Comparison of ENCODE assay signal across 9 cellular contexts in the genomic region with DNA sequence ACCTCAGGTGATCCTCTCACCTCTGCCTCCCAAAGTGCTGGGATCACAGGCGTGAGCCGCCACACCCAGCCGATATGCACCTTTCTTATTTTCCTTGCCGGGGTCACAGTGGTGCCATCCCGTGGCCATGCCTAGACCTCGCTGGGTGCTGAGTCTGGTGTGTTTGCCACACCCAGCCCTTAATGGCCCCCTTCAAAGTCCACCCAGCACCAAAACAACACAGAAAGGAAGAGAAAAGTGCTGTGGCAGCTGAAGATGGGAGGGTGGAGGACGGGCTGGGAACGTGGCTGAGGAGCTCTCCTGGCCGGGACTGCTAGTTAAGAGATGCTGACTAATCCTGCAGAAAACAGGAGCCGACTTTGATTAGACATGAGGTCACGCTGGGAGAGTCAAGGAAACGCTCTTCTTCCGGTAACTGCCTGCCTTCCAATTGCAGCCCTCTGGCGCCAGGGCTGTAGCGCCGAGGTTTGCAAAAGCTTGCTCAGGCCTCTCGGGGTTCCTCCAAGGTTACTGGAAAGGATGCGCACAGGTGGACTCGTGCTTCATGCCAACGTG. TPM values are rescaled to one million over a fixed set of nuclear protein-coding genes. Genes with fewer than 3 reads are reported as not detected.
DNase-seq lines count a peak whose midpoint lies in the region; ATAC-seq, FAIRE-seq and TF ChIP-seq lines count a peak whose summit lies in the region.
"Had no signal": no experiment of that assay in that cellular context is flagged by ENCODE, and none has a peak within 500 bp of the region (broad histone marks: within the 10 kb centered on the region; RNA-seq: fewer than 3 reads in every experiment).

No MANE protein-coding gene starts in this region.

- H3K27me3 ChIP-seq in K562 (ENCODE audit: control insufficient read depth in 2 of 2, insufficient read depth in 2 of 2, low read length in 2 of 2) (no peaks in the 10 kb centered on the region), upper lobe of left lung (no peaks in the 10 kb centered on the region)

- BruUV-seq in K562 (replicated peaks; lab: Mats Ljungman, UMichigan): no TSS peak

- 8% methylated on average over 11 of the region's 20 CpGs for WGBS in K562 (ENCODE audit: insufficient coverage, low coverage, missing lambda C conversion rate)
- 60 to 67% methylated on average over 17 to 20 of the region's 20 CpGs for WGBS in upper lobe of left lung, 2 donors

- CTCF ChIA-PET in K562 (lab: Yijun Ruan, JAX; ENCODE audit: low intra/inter-chr PET ratio): interaction anchor here (0.6 kb wide), 1 partner anchor 251 kb away, joined by 5 read pairs; no protein-coding TSS in a partner anchor

- ATAC-seq in K562 (peak; percentile 97), left colon (peak; percentile 91), upper lobe of left lung (ENCODE audit: low FRiP score in 2 of 2) (peak in 1 of 2 donors; percentile 88), GM18868 (IDR thresholded peaks at IDR 0.05; ENCODE audit: unreplicated experiment) (no peak)
- ATAC-seq: naive thymus-derived CD8-positive, alpha-beta T cell had no signal

- peak; percentile 95 for FAIRE-seq in K562 (lab: Jason Lieb, UNC)

- peak overlapping the region; percentile 75 for H2AFZ ChIP-seq in K562 (ENCODE audit: low read depth, low read length)

- peak overlapping the region; percentile 67 for H3K27ac ChIP-seq in K562 (ENCODE audit: extremely low read depth, low read depth, low read length)
- peak overlapping the region; percentile 60 to 78 (median 72) for H3K27ac ChIP-seq in upper lobe of left lung
- H3K27ac ChIP-seq: HL-60 had no signal

- peak overlapping the region; percentile 12 to 80; a peak in 2 of 4 replicates for H3K9ac ChIP-seq in K562 (ENCODE audit: insufficient read depth in 1 of 2, low read depth in 2 of 2, low read length in 2 of 2)

- H3K79me2 ChIP-seq in K562 (ENCODE audit: control insufficient read depth, insufficient read depth, low read length): no peaks in the 10 kb centered on the region

- peak; percentile 68; the same call in 1 of the 2 replicates for TF ChIP-seq EP300 in K562 (IDR thresholded peaks at IDR 0.05; ENCODE audit: low read length)
- TF ChIP-seq EP300 in upper lobe of left lung (IDR thresholded peaks at IDR 0.05): no peak

- no peaks in the 10 kb centered on the region for H4K20me1 ChIP-seq in K562 (replicated peaks; ENCODE audit: control insufficient read depth, insufficient read depth, low read length)

- H3K9me1 ChIP-seq in K562 (ENCODE audit: control insufficient read depth, insufficient read depth, low read length): no peaks in the 10 kb centered on the region

- peak overlapping the region; percentile 68 for H3K4me2 ChIP-seq in K562 (ENCODE audit: insufficient read depth, low read length)

- H3K4me1 ChIP-seq in K562 (replicated peaks in 1 of 2; ENCODE audit: control insufficient read depth in 2 of 2, insufficient read depth in 2 of 2, low read length in 2 of 2) (peaks cover 8 to 32% of the 10 kb centered on the region in 2 experiments; a peak in 4 of 5 replicates), upper lobe of left lung (peaks cover 10 to 23% (median 19%) of the 10 kb centered on the region in 4 donors)

- in situ Hi-C loops in K562 (cut with MboI): loop anchor here (5.0 kb wide), 1 partner anchor 40 kb away; no protein-coding TSS in a partner anchor

- H3K36me3 ChIP-seq in K562 (ENCODE audit: control insufficient read depth, insufficient read depth, low read length): no peaks in the 10 kb centered on the region
- H3K36me3 ChIP-seq in upper lobe of left lung: peaks cover 2 to 47% (median 20%) of the 10 kb centered on the region in 4 donors

- POLR2A ChIA-PET in K562 (lab: Yijun Ruan, JAX): interaction anchor here (1.0 to 4.8 kb wide), 6 partner anchors 8 to 32 kb away, joined by 3 to 25 read pairs (median 4); a partner anchor contains a TSS

- TF ChIP-seq CTCF in K562 (IDR thresholded peaks at IDR 0.05 in 2 of 3, conservative IDR thresholded peaks at IDR 0.05 in 1 of 3; ENCODE audit: insufficient read depth in 2 of 3, low read depth in 1 of 3, low read length in 3 of 3) (peak in 1 of 3 experiments; percentile 3; a peak in 3 of 6 replicates), upper lobe of left lung (IDR thresholded peaks at IDR 0.05) (no peak)

- intact Hi-C loops in K562 (cut with micrococcal nuclease): no loop called here
- intact Hi-C loops in left colon (cut with DNase I, micrococcal nuclease): no loop called here

- DNase-seq in LoVo (ENCODE audit: low spot score) (peak; percentile 81), K562 (ENCODE audit: extremely low read depth in 1 of 4, low spot score in 3 of 4) (peak; percentile 56 to 85 (median 68)), left colon (peak; percentile 80 to 86), upper lobe of left lung (no peak)
- DNase-seq in effector CD4-positive, alpha-beta T cell: no peak
- DNase-seq in stimulated activated CD4-positive, alpha-beta T cell treated with anti-CD3 and anti-CD28 coated beads, Interleukin-4, amount 100 ng/mL, for 24 hours: no peak
- DNase-seq: naive thymus-derived CD8-positive, alpha-beta T cell had no signal

- 0 out of 4 replicates have a peak, but pooled peaks of 1 of the 2 experiments have one; percentile 9 for TF ChIP-seq RAD21 in K562 (CRISPR knock-in tag; conservative IDR thresholded peaks at IDR 0.05 in 1 of 2, IDR thresholded peaks at IDR 0.05 in 1 of 2)

- TF ChIP-seq POLR2A in K562 (conservative IDR thresholded peaks at IDR 0.05) (no peak), upper lobe of left lung (IDR thresholded peaks at IDR 0.05) (no peak)

- H3K9me3 ChIP-seq in K562 (replicated peaks; ENCODE audit: control insufficient read depth, insufficient read depth, low read depth, low read length): no peaks in the 10 kb centered on the region
- H3K9me3 ChIP-seq in upper lobe of left lung: no peaks in the 10 kb centered on the region

- H3K4me3 ChIP-seq in K562 (no peak overlapping the region), upper lobe of left lung (no peak overlapping the region)

RNA-seq across cellular contexts. Expression of a gene that starts 10.9 kb away (rescaled TPM):
- total RNA-seq in K562 (2011; cell fraction: chromatin; rRNA removed; ENCODE audit: low replicate concordance): 20.6 and 51.1 TPM in 2 replicates
- total RNA-seq in K562 (2011; cell fraction: nucleolus; rRNA removed): 34.0 and 41.2 TPM in 2 replicates
- 21.8 and 28.6 TPM in 2 replicates for total RNA-seq in K562 (2011; cell fraction: nucleoplasm; rRNA removed)
- total RNA-seq in K562 (2014; rRNA removed) (6.2 and 6.6 TPM in 2 replicates), K562 (2014; rRNA removed; fragmentation: Illumina TruSeq; extraction: Trizol) (2.9 and 3.4 TPM in 2 replicates), K562 (2015; rRNA removed; fragmentation: Illumina TruSeq; extraction: Trizol) (2.5 TPM in 2 replicates), K562 (2021) (9.4 and 10.2 TPM in 2 replicates), left colon (10 to 100 TPM; 19.4 to 22.8 TPM), upper lobe of left lung (10 to 100 TPM; 16.9 to 79.0 (median 49.2) TPM)
- polyA plus RNA-seq in K562 (2011; rRNA removed) (4.2 and 9.0 TPM in 2 replicates), K562 (2014; fragmentation: Illumina TruSeq; extraction: Trizol) (3.6 and 6.5 TPM in 2 replicates), K562 (2014; fragmentation: Nextera tagmentation; extraction: Ambion mirVana) (under 1 TPM; 0.03 to 0.04 TPM), K562 (2014; rRNA removed) (5.8 and 6.4 TPM in 2 replicates)
- polyA plus RNA-seq in K562 (2011; cell fraction: cytosol; rRNA removed): 5.7 and 11.9 TPM in 2 replicates
- polyA plus RNA-seq in K562 (2011; cell fraction: nucleus; rRNA removed): 5.7 and 7.6 TPM in 2 replicates
- 5.3 and 6.5 TPM in 2 replicates for polyA plus RNA-seq in K562 (2012)
- 5.2 and 7.1 TPM in 2 replicates for polyA minus RNA-seq in K562 (2011; rRNA and poly(A)+ RNA removed)
- polyA minus RNA-seq in K562 (2011; cell fraction: cytosol; rRNA and poly(A)+ RNA removed): 5.4 and 11.7 TPM in 2 replicates
- polyA minus RNA-seq in K562 (2011; cell fraction: nucleus; rRNA and poly(A)+ RNA removed): 7.9 TPM in 2 replicates

RNA-seq across cellular contexts. Expression of a gene that starts 27.8 kb away (rescaled TPM):
- total RNA-seq in K562 (2011; cell fraction: chromatin; rRNA removed; ENCODE audit: low replicate concordance): 3.7 and 12.1 TPM in 2 replicates
- 6.1 and 10.0 TPM in 2 replicates for total RNA-seq in K562 (2011; cell fraction: nucleolus; rRNA removed)
- 5.3 and 5.6 TPM in 2 replicates for total RNA-seq in K562 (2011; cell fraction: nucleoplasm; rRNA removed)
- total RNA-seq in K562 (2014; rRNA removed) (0.57 and 0.95 TPM in 2 replicates), K562 (2014; rRNA removed; fragmentation: Illumina TruSeq; extraction: Trizol) (0.19 and 0.36 TPM in 2 replicates), K562 (2015; rRNA removed; fragmentation: Illumina TruSeq; extraction: Trizol) (0.75 and 0.94 TPM in 2 replicates), K562 (2021) (1.0 and 1.5 TPM in 2 replicates), left colon (10 to 100 TPM; 10.1 to 10.2 TPM), upper lobe of left lung (10 to 100 TPM; 22.0 to 93.2 (median 55.5) TPM)
- polyA plus RNA-seq in K562 (2011; rRNA removed) (0.63 and 1.0 TPM in 2 replicates), K562 (2014; fragmentation: Illumina TruSeq; extraction: Trizol) (0.16 and 0.44 TPM in 2 replicates), K562 (2014; fragmentation: Nextera tagmentation; extraction: Ambion mirVana) (under 1 TPM; 0.04 to 0.08 TPM), K562 (2014; rRNA removed) (0.80 and 2.1 TPM in 2 replicates)
- 0.62 and 1.4 TPM in 2 replicates for polyA plus RNA-seq in K562 (2011; cell fraction: cytosol; rRNA removed)
- 5.9 and 9.9 TPM in 2 replicates for polyA plus RNA-seq in K562 (2011; cell fraction: nucleus; rRNA removed)
- 1.3 and 6.9 TPM in 2 replicates for polyA plus RNA-seq in K562 (2012)
- 0.09 and 0.25 TPM in 2 replicates for polyA minus RNA-seq in K562 (2011; rRNA and poly(A)+ RNA removed)
- polyA minus RNA-seq in K562 (2011; cell fraction: cytosol; rRNA and poly(A)+ RNA removed): 0.67 and 1.0 TPM in 2 replicates
- 1.6 and 1.9 TPM in 2 replicates for polyA minus RNA-seq in K562 (2011; cell fraction: nucleus; rRNA and poly(A)+ RNA removed)

RNA-seq across cellular contexts. Expression of a gene that starts 32.0 kb away (rescaled TPM):
- total RNA-seq in K562 (2011; cell fraction: chromatin; rRNA removed; ENCODE audit: low replicate concordance): 15.7 and 47.1 TPM in 2 replicates
- total RNA-seq in K562 (2011; cell fraction: nucleolus; rRNA removed): 41.4 and 44.9 TPM in 2 replicates
- total RNA-seq in K562 (2011; cell fraction: nucleoplasm; rRNA removed): 19.0 and 24.0 TPM in 2 replicates
- total RNA-seq in K562 (2014; rRNA removed): 54.9 and 66.3 TPM in 2 replicates
- total RNA-seq in K562 (2014; rRNA removed; fragmentation: Illumina TruSeq; extraction: Trizol): 14.1 and 15.3 TPM in 2 replicates
- total RNA-seq in K562 (2015; rRNA removed; fragmentation: Illumina TruSeq; extraction: Trizol): 27.8 and 27.9 TPM in 2 replicates
- total RNA-seq in K562 (2021): 41.3 and 45.4 TPM in 2 replicates
- 22.8 and 23.0 TPM in 2 replicates for polyA plus RNA-seq in K562 (2011; rRNA removed)
- 18.3 and 40.5 TPM in 2 replicates for polyA plus RNA-seq in K562 (2011; cell fraction: cytosol; rRNA removed)
- polyA plus RNA-seq in K562 (2011; cell fraction: nucleus; rRNA removed): 40.5 and 69.5 TPM in 2 replicates
- polyA plus RNA-seq in K562 (2012): 30.0 and 68.3 TPM in 2 replicates
- polyA plus RNA-seq in K562 (2014; fragmentation: Illumina TruSeq; extraction: Trizol): 29.9 and 40.4 TPM in 2 replicates
- 1 to 10 TPM in 1 of 2 experiments, under 1 TPM in 1; 0.75 to 2.2 TPM for polyA plus RNA-seq in K562 (2014; fragmentation: Nextera tagmentation; extraction: Ambion mirVana)
- 43.4 and 46.6 TPM in 2 replicates for polyA plus RNA-seq in K562 (2014; rRNA removed)
- polyA minus RNA-seq in K562 (2011; rRNA and poly(A)+ RNA removed): 6.7 and 9.9 TPM in 2 replicates
- polyA minus RNA-seq in K562 (2011; cell fraction: cytosol; rRNA and poly(A)+ RNA removed): 13.5 and 15.9 TPM in 2 replicates
- 11.6 and 14.0 TPM in 2 replicates for polyA minus RNA-seq in K562 (2011; cell fraction: nucleus; rRNA and poly(A)+ RNA removed)
- total RNA-seq in left colon: 10 to 100 TPM; 48.3 to 51.2 TPM
- 100 to 1,000 TPM in 2 of 6 donors, 10 to 100 TPM in 4; 43.7 to 192 (median 85.4) TPM for total RNA-seq in upper lobe of left lung

RNA-seq across cellular contexts. Expression of a gene that starts 55.1 kb away (rescaled TPM):
- 34.8 and 41.3 TPM in 2 replicates for total RNA-seq in K562 (2011; cell fraction: chromatin; rRNA removed; ENCODE audit: low replicate concordance)
- 14.2 and 16.3 TPM in 2 replicates for total RNA-seq in K562 (2011; cell fraction: nucleolus; rRNA removed)
- 27.9 and 46.9 TPM in 2 replicates for total RNA-seq in K562 (2011; cell fraction: nucleoplasm; rRNA removed)
- total RNA-seq in K562 (2014; rRNA removed) (17.3 and 33.9 TPM in 2 replicates), K562 (2014; rRNA removed; fragmentation: Illumina TruSeq; extraction: Trizol) (15.7 TPM in 2 replicates), K562 (2015; rRNA removed; fragmentation: Illumina TruSeq; extraction: Trizol) (13.0 and 16.6 TPM in 2 replicates), K562 (2021) (44.6 and 45.2 TPM in 2 replicates), left colon (10 to 100 TPM; 75.5 to 94.3 TPM), upper lobe of left lung (10 to 100 TPM; 35.0 to 90.2 (median 53.4) TPM)
- polyA plus RNA-seq in K562 (2011; rRNA removed) (30.0 and 47.9 TPM in 2 replicates), K562 (2014; fragmentation: Illumina TruSeq; extraction: Trizol) (37.8 and 52.2 TPM in 2 replicates), K562 (2014; fragmentation: Nextera tagmentation; extraction: Ambion mirVana) (1 to 10 TPM; 7.2 to 8.8 TPM), K562 (2014; rRNA removed) (28.1 and 37.7 TPM in 2 replicates)
- polyA plus RNA-seq in K562 (2011; cell fraction: cytosol; rRNA removed): 24.6 and 30.3 TPM in 2 replicates
- polyA plus RNA-seq in K562 (2011; cell fraction: nucleus; rRNA removed): 26.2 and 26.6 TPM in 2 replicates
- 33.5 and 37.0 TPM in 2 replicates for polyA plus RNA-seq in K562 (2012)
- polyA minus RNA-seq in K562 (2011; rRNA and poly(A)+ RNA removed): 17.3 and 23.1 TPM in 2 replicates
- polyA minus RNA-seq in K562 (2011; cell fraction: cytosol; rRNA and poly(A)+ RNA removed): 12.8 and 14.8 TPM in 2 replicates
- 3.4 and 5.3 TPM in 2 replicates for polyA minus RNA-seq in K562 (2011; cell fraction: nucleus; rRNA and poly(A)+ RNA removed)

Comparison
In these comparisons a context has a peak if more than half of its experiments do, and no peak if none do; other contexts are left out.
1. DNase-seq: peak in LoVo (single experiment), K562 (4 of 4) and left colon (2 of 2); none in upper lobe of left lung (0 of 2), effector CD4-positive, alpha-beta T cell (single experiment) and stimulated activated CD4-positive, alpha-beta T cell treated with anti-CD3 and anti-CD28 coated beads, Interleukin-4, amount 100 ng/mL, for 24 hours (single experiment).